14 cellular contexts compared by ENCODE assay signal in the genomic region with DNA sequence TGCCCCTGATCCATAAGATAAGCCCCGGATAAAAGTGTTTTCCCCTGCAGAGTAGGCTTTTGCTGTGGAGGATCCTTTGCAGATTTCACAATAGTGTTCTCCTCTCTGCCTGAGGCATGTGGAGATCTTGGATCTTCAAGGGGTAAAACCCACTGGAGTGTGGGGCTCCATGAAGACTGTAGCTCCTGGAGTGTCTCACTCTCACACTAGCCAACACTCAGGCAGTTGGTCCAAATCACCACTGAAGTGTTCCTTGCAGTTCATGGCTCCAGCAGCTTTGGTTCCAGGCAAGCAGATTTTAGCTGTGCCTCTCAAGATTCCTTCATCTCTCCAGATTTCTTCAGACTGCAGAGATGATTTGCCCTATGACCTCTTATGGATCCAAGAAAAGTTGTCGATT.
DNase-seq lines count a peak whose midpoint lies in the region; ATAC-seq and TF ChIP-seq lines count a peak whose summit lies in the region.
"Had no signal": no experiment of that assay in that cellular context is flagged by ENCODE, and none has a peak within 500 bp of the region (broad histone marks: within the 10 kb centered on the region; RNA-seq: fewer than 3 reads in every experiment).

No MANE protein-coding gene starts in this region.

- no peak overlapping the region for H2AK9ac ChIP-seq in IMR-90 (replicated peaks; ENCODE audit: low read depth, low read length, poor library complexity)

- no peak overlapping the region for H3K23ac ChIP-seq in IMR-90 (ENCODE audit: low read depth, low read length)
- no peak overlapping the region for H3K23ac ChIP-seq in mesenchymal stem cell (ENCODE audit: low read length in 2 of 2)
- H3K23ac ChIP-seq in neuronal stem cell (ENCODE audit: low read depth, low read length, poor library complexity) = no peak overlapping the region

- no peak overlapping the region for H4K5ac ChIP-seq in IMR-90 (ENCODE audit: low read depth, low read length)

- H3K27me3 ChIP-seq in IMR-90 (ENCODE audit: control insufficient read depth, insufficient read depth, low read length) (no peaks in the 10 kb centered on the region), mesenchymal stem cell (ENCODE audit: control insufficient read depth in 1 of 2, insufficient read depth in 1 of 2, low read length in 2 of 2) (no peaks in the 10 kb centered on the region), neuronal stem cell (ENCODE audit: control insufficient read depth in 3 of 3, insufficient read depth in 3 of 3, low read depth in 1 of 3, low read length in 3 of 3) (no peaks in the 10 kb centered on the region), brain microvascular endothelial cell (replicated peaks) (no peaks in the 10 kb centered on the region)
- H3K27me3 ChIP-seq: BE2C had no signal

- H2BK12ac ChIP-seq in mesenchymal stem cell (ENCODE audit: low read length in 2 of 2) (peak overlapping the region in 1 of 2 experiments; percentile 20), neuronal stem cell (ENCODE audit: low read length) (no peak overlapping the region)

- no CpG with 5 or more reads among the region's 2 CpGs for WGBS in IMR-90 (ENCODE audit: extremely low coverage in 2 of 2, insufficient read length in 1 of 2), 2 experiments
- 70% methylated on average over 2 of the region's 2 CpGs for WGBS in mesenchymal stem cell
- WGBS in neuronal stem cell (ENCODE audit: extremely low coverage in 2 of 2, insufficient read length in 2 of 2, insufficient replicate concordance in 1 of 2), 2 donors = no CpG with 5 or more reads among the region's 2 CpGs

- ATAC-seq in IMR-90 (ENCODE audit: low read depth) (no peak), HG02759 (IDR thresholded peaks at IDR 0.05; ENCODE audit: unreplicated experiment) (no peak)
- ATAC-seq: A549, GM12878 had no signal

- no peak overlapping the region for H3K9ac ChIP-seq in IMR-90 (ENCODE audit: low read depth, low read length)
- H3K9ac ChIP-seq in mesenchymal stem cell (ENCODE audit: low read length) = no peak overlapping the region
- no peak overlapping the region for H3K9ac ChIP-seq in neuronal stem cell (ENCODE audit: low read depth, low read length, poor library complexity)

- H2BK20ac ChIP-seq in IMR-90 (ENCODE audit: low read depth, low read length) = no peak overlapping the region; the same call in 1 of the 2 replicates

- H3K79me1 ChIP-seq in IMR-90 (ENCODE audit: low read depth in 1 of 2, low read length in 2 of 2) (no peaks in the 10 kb centered on the region), mesenchymal stem cell (replicated peaks; ENCODE audit: low read length, poor library complexity, severe bottlenecking) (no peaks in the 10 kb centered on the region), neuronal stem cell (ENCODE audit: low read depth, low read length) (no peaks in the 10 kb centered on the region)

- no peak overlapping the region for H3K4me3 ChIP-seq in IMR-90 (ENCODE audit: insufficient read depth, low read depth, low read length)
- H3K4me3 ChIP-seq in mesenchymal stem cell (ENCODE audit: insufficient read depth in 1 of 2, low read depth in 1 of 2, low read length in 2 of 2) = no peak overlapping the region
- no peak overlapping the region for H3K4me3 ChIP-seq in neuronal stem cell (ENCODE audit: low read length in 2 of 2)
- H3K4me3 ChIP-seq in brain microvascular endothelial cell (ENCODE audit: low read depth, low read length) = no peak overlapping the region
- H3K4me3 ChIP-seq: A549, GM12878, HAP-1 had no signal

- intact Hi-C loops in IMR-90 (cut with micrococcal nuclease) = no loop called here

- H3K4ac ChIP-seq in IMR-90 (ENCODE audit: low read depth, low read length) = no peak overlapping the region
- no peak overlapping the region for H3K4ac ChIP-seq in mesenchymal stem cell (ENCODE audit: low read depth in 1 of 2, low read length in 2 of 2)
- H3K4ac ChIP-seq in neuronal stem cell (ENCODE audit: low read length) = no peak overlapping the region

- TF ChIP-seq POLR2A in IMR-90 (IDR thresholded peaks at IDR 0.05; ENCODE audit: low read depth, low read length) = no peak

- H2AK5ac ChIP-seq in IMR-90 (ENCODE audit: low read depth, low read length) = no peak overlapping the region
- no peak overlapping the region for H2AK5ac ChIP-seq in mesenchymal stem cell (ENCODE audit: low read length, severe bottlenecking)
- H2AK5ac ChIP-seq in neuronal stem cell (ENCODE audit: low read depth, low read length) = no peak overlapping the region

- H4K20me1 ChIP-seq in IMR-90 (ENCODE audit: insufficient read depth, low read length) = no peaks in the 10 kb centered on the region

- in situ Hi-C loops in IMR-90 (cut with MboI; ENCODE audit: low sequenced_read_pairs) = no loop called here
- in situ Hi-C loops in brain microvascular endothelial cell (cut with HindIII; ENCODE audit: low pct_ligation_motif_present, low sequenced_read_pairs) = no loop called here

- H4K8ac ChIP-seq in IMR-90 (ENCODE audit: low read depth in 2 of 2, low read length in 2 of 2) = no peak overlapping the region
- peak overlapping the region; percentile 46 for H4K8ac ChIP-seq in mesenchymal stem cell (ENCODE audit: low read length)
- H4K8ac ChIP-seq in neuronal stem cell (ENCODE audit: low read depth, low read length) = no peak overlapping the region

- DNase-seq in IMR-90 (no peak), mesenchymal stem cell (no peak), neuronal stem cell (ENCODE audit: low spot score) (no peak), anterior cingulate cortex (lab: John Stamatoyannopoulos, UW) (no peak), brain microvascular endothelial cell (no peak)
- DNase-seq: BE2C; CD4-positive, alpha-beta memory T cell; DMS79 had no signal

- no peak for TF ChIP-seq RAD21 in IMR-90 (IDR thresholded peaks at IDR 0.05; ENCODE audit: low read length)

- H3K9me3 ChIP-seq in IMR-90 (ENCODE audit: control insufficient read depth, insufficient read depth, low read length) (no peaks in the 10 kb centered on the region), mesenchymal stem cell (ENCODE audit: control insufficient read depth, low read length) (no peaks in the 10 kb centered on the region), neuronal stem cell (replicated peaks in 1 of 2; ENCODE audit: control insufficient read depth in 2 of 2, insufficient read depth in 1 of 2, low read depth in 1 of 2, low read length in 2 of 2) (no peaks in the 10 kb centered on the region)
- H3K9me3 ChIP-seq: BE2C, HAP-1 had no signal

- H2BK15ac ChIP-seq in IMR-90 (ENCODE audit: low read depth, low read length) (no peak overlapping the region), mesenchymal stem cell (ENCODE audit: low read depth, poor library complexity, severe bottlenecking) (no peak overlapping the region), neuronal stem cell (ENCODE audit: low read length) (no peak overlapping the region)

- H3K4me2 ChIP-seq in IMR-90 (ENCODE audit: low read depth, low read length) (no peak overlapping the region), mesenchymal stem cell (ENCODE audit: low read length, poor library complexity, severe bottlenecking) (no peak overlapping the region), neuronal stem cell (ENCODE audit: insufficient read depth, low read length, poor library complexity, severe bottlenecking) (no peak overlapping the region)
- H3K4me2 ChIP-seq: A549 had no signal

- no peak overlapping the region for H3K18ac ChIP-seq in IMR-90 (ENCODE audit: low read depth, low read length)
- H3K18ac ChIP-seq in mesenchymal stem cell (ENCODE audit: low read depth in 1 of 2, low read length in 2 of 2) = no peak overlapping the region
- peak overlapping the region; percentile 52 for H3K18ac ChIP-seq in neuronal stem cell (ENCODE audit: low read length)

- dilution Hi-C loops in IMR-90 (cut with HindIII; ENCODE audit: low sequenced_read_pairs, unreplicated experiment) = no loop called here

- H2AFZ ChIP-seq in IMR-90 (replicated peaks; ENCODE audit: low read length, poor library complexity) (no peak overlapping the region), mesenchymal stem cell (ENCODE audit: low read depth, low read length) (no peak overlapping the region), neuronal stem cell (ENCODE audit: low read length) (no peak overlapping the region)

- CTCF ChIA-PET in IMR-90 (lab: Yijun Ruan, JAX) = no interaction called here

- H3K4me1 ChIP-seq in IMR-90 (ENCODE audit: control insufficient read depth, insufficient read depth, low read length) (no peaks in the 10 kb centered on the region), mesenchymal stem cell (ENCODE audit: control insufficient read depth, insufficient read depth, low read depth, low read length) (no peaks in the 10 kb centered on the region), neuronal stem cell (ENCODE audit: control insufficient read depth in 2 of 2, insufficient read depth in 1 of 2, low read depth in 1 of 2, low read length in 2 of 2) (no peaks in the 10 kb centered on the region)
- H3K4me1 ChIP-seq: A549, BE2C, HAP-1 had no signal

- no peak for TF ChIP-seq CTCF in IMR-90 (conservative IDR thresholded peaks at IDR 0.05; ENCODE audit: low read depth, low read length)
- no peak for TF ChIP-seq CTCF in brain microvascular endothelial cell (IDR thresholded peaks at IDR 0.05; ENCODE audit: low read depth, low read length, missing control alignments)

- no peak overlapping the region for H3K56ac ChIP-seq in IMR-90 (ENCODE audit: extremely low read depth, insufficient read depth, low read length)

- H4K91ac ChIP-seq in IMR-90 (ENCODE audit: insufficient read depth, low read depth, low read length) (no peak overlapping the region), mesenchymal stem cell (ENCODE audit: low read length) (no peak overlapping the region), neuronal stem cell (ENCODE audit: low read depth, low read length, poor library complexity) (no peak overlapping the region)

- POLR2A ChIA-PET in IMR-90 (lab: Charles Lee; ENCODE audit: unreplicated experiment) = no interaction called here

- H2BK120ac ChIP-seq in IMR-90 (ENCODE audit: low read depth, low read length) = no peak overlapping the region
- no peak overlapping the region for H2BK120ac ChIP-seq in mesenchymal stem cell (ENCODE audit: low read depth, low read length)
- no peak overlapping the region for H2BK120ac ChIP-seq in neuronal stem cell (ENCODE audit: low read depth, low read length)

- H3K27ac ChIP-seq in IMR-90 (ENCODE audit: insufficient read depth, low read length) (no peak overlapping the region), mesenchymal stem cell (ENCODE audit: low read length, poor library complexity, severe bottlenecking) (no peak overlapping the region), neuronal stem cell (replicated peaks; ENCODE audit: low read length) (no peak overlapping the region), brain microvascular endothelial cell (no peak overlapping the region)
- H3K27ac ChIP-seq: A549, C4-2B, HL-60 had no signal

- no peak overlapping the region for H3K14ac ChIP-seq in IMR-90 (replicated peaks; ENCODE audit: low read depth, low read length)
- H3K14ac ChIP-seq in mesenchymal stem cell (ENCODE audit: low read length in 2 of 2) = no peak overlapping the region
- no peak overlapping the region for H3K14ac ChIP-seq in neuronal stem cell (ENCODE audit: low read length)

- no peaks in the 10 kb centered on the region for H3K9me1 ChIP-seq in IMR-90 (ENCODE audit: insufficient read depth, low read length)

- no TSS peak for BruUV-seq in IMR-90 (replicated peaks; lab: Mats Ljungman, UMichigan)

- H2BK5ac ChIP-seq in IMR-90 (ENCODE audit: low read depth, low read length, poor library complexity, severe bottlenecking) = no peak overlapping the region
- H2BK5ac ChIP-seq in mesenchymal stem cell (ENCODE audit: low read depth, low read length, poor library complexity, severe bottlenecking) = no peak overlapping the region
- H2BK5ac ChIP-seq in neuronal stem cell (ENCODE audit: low read length) = no peak overlapping the region

- H3K36me3 ChIP-seq in IMR-90 (ENCODE audit: control insufficient read depth, insufficient read depth, low read length) = no peaks in the 10 kb centered on the region
- H3K36me3 ChIP-seq in mesenchymal stem cell (ENCODE audit: control insufficient read depth in 1 of 2, insufficient read depth in 2 of 2, low read depth in 1 of 2, low read length in 2 of 2) = no peaks in the 10 kb centered on the region
- no peaks in the 10 kb centered on the region for H3K36me3 ChIP-seq in neuronal stem cell (replicated peaks in 1 of 2; ENCODE audit: control insufficient read depth in 2 of 2, insufficient read depth in 2 of 2, low read length in 2 of 2)
- no peaks in the 10 kb centered on the region for H3K36me3 ChIP-seq in brain microvascular endothelial cell (replicated peaks)
- H3K36me3 ChIP-seq: BE2C, HAP-1 had no signal
